Comparison of ENCODE assay signal across 19 cellular contexts in genomic region chrX:129043138-129043537, GRCh38.
"Had no signal": no experiment of that assay in that cellular context is flagged by ENCODE, and none has a peak within 500 bp of the region (broad histone marks: within the 10 kb centered on the region; RNA-seq: fewer than 3 reads in every experiment).

No MANE protein-coding gene starts in this region.

- H3K36me3 ChIP-seq: MG63, SJSA1 had no signal

- H3K4me3 ChIP-seq: MG63, SJSA1, SK-N-MC had no signal

- DNase-seq: KBM-7, MG63, NCI-H1092 treated with DMSO at 0.1 percent for 48 hours, NCI-H1436, NCI-H187, NCI-H2029, NCI-H2081 treated with DMSO at 0.1 percent for 48 hours, NCI-H2171, NCI-H226, NCI-H446, NCI-H510A, NCI-H524 treated with DMSO at 0.1 percent for 48 hours, NCI-H774, Right ventricle myocardium superior, RPMI8226, SIG-M5 had no signal

- H3K9me3 ChIP-seq: MG63, SJSA1 had no signal

- H3K27me3 ChIP-seq: MG63, SJSA1 had no signal

- H3K4me1 ChIP-seq: SJSA1 had no signal

- H3K27ac ChIP-seq: HL-60, SJSA1, SK-N-MC had no signal
